In genomic region chr3:158079599-158079998, GRCh38 we compare ENCODE assay signal across 11 cellular contexts. TPM values are rescaled to one million over a fixed set of nuclear protein-coding genes. Genes with fewer than 3 reads are reported as not detected.
"Had no signal": no experiment of that assay in that cellular context is flagged by ENCODE, and none has a peak within 500 bp of the region (broad histone marks: within the 10 kb centered on the region; RNA-seq: fewer than 3 reads in every experiment).

No MANE protein-coding gene starts in this region.

- H3K4me1 ChIP-seq: HAP-1 had no signal

- H2AFZ ChIP-seq: GM23248 had no signal

- H3K9ac ChIP-seq: GM23248, KMS-11 had no signal

- H3K4me3 ChIP-seq: GM23248, HAP-1 had no signal

- H3K9me3 ChIP-seq: HAP-1 had no signal

- H3K27ac ChIP-seq: GM23248, KMS-11 had no signal

- H3K4me2 ChIP-seq: KMS-11 had no signal

- FAIRE-seq: HTR-8/SVneo had no signal

- DNase-seq: GM23248, GOT3, H7, HFFc6, Karpas-422, KBM-7 had no signal

- H3K36me3 ChIP-seq: HAP-1 had no signal

- ATAC-seq: HCT116 had no signal

RNA-seq across cellular contexts. Expression of gene SHOX2, which starts 26.6 kb away (rescaled TPM):
- total RNA-seq: H7, HT-29 had no signal
